8 cellular contexts compared by ENCODE assay signal in genomic region chr19:35702223-35703012, GRCh38.
A peak's percentile ranks its signal among the peaks of the same experiment; 100 is the strongest.
DNase-seq lines count a peak whose midpoint lies in the region; ATAC-seq and TF ChIP-seq lines count a peak whose summit lies in the region.

No MANE protein-coding gene starts in this region.

- H3K4me1 ChIP-seq in HUES6 (ENCODE audit: control insufficient read depth, insufficient read depth, low read length), result peaks cover 4% of the 10 kb centered on the region; the same call in 1 of the 2 replicates
- no peaks in the 10 kb centered on the region for H3K4me1 ChIP-seq in OCI-LY3 (ENCODE audit: low read length)
- H3K4me1 ChIP-seq in mucosa of rectum (ENCODE audit: control insufficient read depth in 2 of 2, insufficient read depth in 2 of 2, low read length in 2 of 2), result peaks cover 4 to 5% of the 10 kb centered on the region in 2 donors

- peak; percentile 93 for ATAC-seq in GM21447 (IDR thresholded peaks at IDR 0.05; ENCODE audit: unreplicated experiment)

- no peak for TF ChIP-seq CTCF in OCI-LY3 (IDR thresholded peaks at IDR 0.05; ENCODE audit: low read depth, low read length)

- H3K4me3 ChIP-seq in HUES6 (ENCODE audit: low read depth, low read length) (peak overlapping the region; percentile 81), OCI-LY3 (ENCODE audit: low read length) (peak overlapping the region; percentile 80), mucosa of rectum (ENCODE audit: low read length in 2 of 2) (peak overlapping the region; percentile 81 to 86)

- no peak overlapping the region for H3K27ac ChIP-seq in HUES6 (ENCODE audit: low read depth, low read length)
- peak overlapping the region; percentile 46 for H3K27ac ChIP-seq in OCI-LY3 (ENCODE audit: low read length)
- peak overlapping the region in 1 of 2 donors; percentile 43 for H3K27ac ChIP-seq in mucosa of rectum (ENCODE audit: low read depth in 2 of 2, low read length in 2 of 2)

- no peaks in the 10 kb centered on the region for H3K79me2 ChIP-seq in OCI-LY3 (ENCODE audit: low read length)

- peak overlapping the region; percentile 64 for H2AFZ ChIP-seq in OCI-LY3 (ENCODE audit: low read depth, low read length)

- DNase-seq in D341Med (ENCODE audit: low spot score) (peak; percentile 98), activated T-cell treated with anti-CD3 and anti-CD28 coated beads for 24 hours (ENCODE audit: low read depth) (peak; percentile 92), erythroblast (lab: John Stamatoyannopoulos, UW) (peak; percentile 96)
- peak; percentile 82 to 86 for DNase-seq in stimulated activated CD8-positive, alpha-beta memory T cell treated with anti-CD3 and anti-CD28 coated beads, Interleukin-4, amount 100 ng/mL, for 4 hours (ENCODE audit: low read depth in 2 of 2, low spot score in 1 of 2)

- H3K9ac ChIP-seq in HUES6 (ENCODE audit: low read length) (peak overlapping the region; percentile 45), OCI-LY3 (ENCODE audit: low read length) (peak overlapping the region; percentile 67), mucosa of rectum (ENCODE audit: low read depth in 1 of 2, low read length in 2 of 2) (peak overlapping the region; percentile 69 to 72)

- no peaks in the 10 kb centered on the region for H4K20me1 ChIP-seq in OCI-LY3 (ENCODE audit: insufficient read depth, low read length)

- H3K9me3 ChIP-seq in HUES6 (ENCODE audit: control insufficient read depth, insufficient read depth, low read depth, low read length) (no peaks in the 10 kb centered on the region), OCI-LY3 (ENCODE audit: insufficient read depth, low read length) (no peaks in the 10 kb centered on the region), mucosa of rectum (ENCODE audit: control insufficient read depth in 2 of 2, low read length in 2 of 2) (no peaks in the 10 kb centered on the region)

- peak; percentile 31 for TF ChIP-seq POLR2A in erythroblast (IDR thresholded peaks at IDR 0.05; ENCODE audit: low read length)

- peak overlapping the region; percentile 77 for H3K4me2 ChIP-seq in OCI-LY3 (ENCODE audit: low read length)

- H3K27me3 ChIP-seq in HUES6 (ENCODE audit: control insufficient read depth, insufficient read depth, low read length), result peaks cover 24% of the 10 kb centered on the region
- H3K27me3 ChIP-seq in OCI-LY3 (ENCODE audit: low read depth, low read length), result no peaks in the 10 kb centered on the region
- peaks cover 0 to 2% of the 10 kb centered on the region in 2 donors for H3K27me3 ChIP-seq in mucosa of rectum (ENCODE audit: control insufficient read depth in 2 of 2, insufficient read depth in 2 of 2, low read length in 2 of 2)

- H3K36me3 ChIP-seq in HUES6 (ENCODE audit: control insufficient read depth, insufficient read depth, low read length), result no peaks in the 10 kb centered on the region
- no peaks in the 10 kb centered on the region for H3K36me3 ChIP-seq in OCI-LY3 (replicated peaks; ENCODE audit: low read depth, low read length)
- no peaks in the 10 kb centered on the region for H3K36me3 ChIP-seq in mucosa of rectum (ENCODE audit: control insufficient read depth in 2 of 2, insufficient read depth in 2 of 2, low read length in 2 of 2)
